Comparison of ENCODE assay signal across 33 cellular contexts in the genomic region with DNA sequence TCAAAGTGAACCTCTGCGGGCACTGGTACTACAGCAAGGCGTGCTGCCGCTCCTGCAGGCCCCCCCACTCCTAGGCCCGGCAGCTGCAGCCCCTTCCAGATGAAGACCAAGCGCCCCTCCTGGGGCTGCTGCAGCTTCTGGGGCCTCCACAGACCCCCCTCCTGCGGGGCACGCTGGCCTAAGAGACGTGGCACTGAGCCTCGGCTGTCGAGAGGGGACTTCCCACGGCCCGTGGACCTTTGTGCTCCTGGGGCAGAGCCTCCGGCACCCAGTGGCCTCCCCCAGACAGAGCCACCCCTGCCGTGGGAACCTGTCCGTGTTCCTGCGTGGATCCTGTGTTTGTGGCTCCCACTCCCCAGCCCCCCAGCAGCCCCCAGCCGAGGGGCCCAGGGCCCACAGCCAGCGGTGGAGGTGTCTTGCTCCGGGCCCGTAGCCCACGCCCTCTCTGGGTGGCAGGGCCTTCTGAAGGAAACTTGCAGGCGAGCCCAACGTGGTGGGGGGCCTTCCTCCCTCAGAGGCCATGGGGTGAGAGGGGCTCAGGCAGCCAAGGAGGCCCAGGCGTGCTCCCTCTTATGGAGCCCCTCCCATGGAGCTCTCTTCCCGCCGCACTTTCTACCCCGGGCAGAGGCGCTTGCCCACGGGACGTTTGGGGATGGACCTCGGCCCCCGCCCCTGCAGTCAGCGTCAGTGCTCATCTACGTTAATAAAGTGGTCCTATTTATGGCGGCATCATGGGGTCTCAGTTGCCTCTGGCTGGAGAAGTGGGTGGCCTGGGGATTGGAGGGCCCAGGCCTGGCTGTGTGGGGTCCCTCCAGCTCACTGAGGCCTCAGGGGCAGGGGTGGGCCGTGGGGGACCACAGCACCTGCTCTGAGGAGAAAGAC. TPM values are rescaled to one million over a fixed set of nuclear protein-coding genes. Genes with fewer than 3 reads are reported as not detected.
"Had no signal": no experiment of that assay in that cellular context is flagged by ENCODE, and none has a peak within 500 bp of the region (broad histone marks: within the 10 kb centered on the region; RNA-seq: fewer than 3 reads in every experiment).

No MANE protein-coding gene starts in this region.

- H3K4me3 Mint-ChIP-seq: activated CD4-positive, alpha-beta T cell treated with anti-CD3 and anti-CD28 coated beads for 36 hours; activated CD4-positive, alpha-beta T cell treated with anti-CD3 and anti-CD28 coated beads, Interleukin-2, amount 10 ng/mL, durations not matched to agents 7 days and 5 days; activated CD8-positive, alpha-beta T cell treated with anti-CD3 and anti-CD28 coated beads, Interleukin-2, amount 10 ng/mL, durations not matched to agents 7 days and 5 days; activated naive CD4-positive, alpha-beta T cell treated with anti-CD3 and anti-CD28 coated beads, Interleukin-2, amount 50 U/mL, for 24 hours; activated naive CD8-positive, alpha-beta T cell treated with anti-CD3 and anti-CD28 coated beads, Interleukin-2, amount 10 ng/mL, durations not matched to agents 7 days and 5 days; activated T-cell treated with anti-CD3 and anti-CD28 coated beads, Interleukin-2, amount 50 U/mL, for 24 hours; central memory CD8-positive, alpha-beta T cell had no signal

- H3K27ac ChIP-seq: ascending aorta, cardiac muscle cell, Peyer's patch, SK-N-MC had no signal

- H3K9me3 ChIP-seq: ascending aorta had no signal

- DNase-seq: activated CD4-positive, alpha-beta T cell treated with anti-CD3 and anti-CD28 coated beads for 36 hours; activated CD4-positive, alpha-beta T cell treated with anti-CD3 and anti-CD28 coated beads, Interleukin-2, amount 10 ng/mL, durations not matched to agents 7 days and 5 days; activated CD4-positive, alpha-beta T cell treated with anti-CD3 and anti-CD28 coated beads, Interleukin-2, amount 50 U/mL, for 48 hours; activated CD8-positive, alpha-beta T cell treated with anti-CD3 and anti-CD28 coated beads, Interleukin-2, amount 10 ng/mL, durations not matched to agents 7 days and 5 days; activated gamma-delta T cell; activated naive CD4-positive, alpha-beta T cell treated with Interleukin-2 at 50 U/mL for 16 hours; activated naive CD8-positive, alpha-beta T cell treated with anti-CD3 and anti-CD28 coated beads, Interleukin-2, amount 10 ng/mL, durations not matched to agents 7 days and 5 days; activated T-cell treated with anti-CD3 and anti-CD28 coated beads, Interleukin-2, amount 50 U/mL, for 24 hours; amygdala; Karpas-422; NCI-H1105 treated with DMSO at 0.1 percent for 48 hours; NCI-H1436; NCI-H1694; NCI-H1930; NCI-H2081 treated with DMSO at 0.1 percent for 48 hours; NCI-H524 treated with DMSO at 0.1 percent for 48 hours; PC-3; Peyer's patch; RPMI8226; T1000 had no signal

- H3K27ac Mint-ChIP-seq: activated CD4-positive, alpha-beta T cell treated with anti-CD3 and anti-CD28 coated beads for 36 hours; activated CD4-positive, alpha-beta T cell treated with anti-CD3 and anti-CD28 coated beads, Interleukin-2, amount 10 ng/mL, durations not matched to agents 7 days and 5 days; activated CD8-positive, alpha-beta T cell treated with anti-CD3 and anti-CD28 coated beads, Interleukin-2, amount 10 ng/mL, durations not matched to agents 7 days and 5 days; activated naive CD4-positive, alpha-beta T cell treated with anti-CD3 and anti-CD28 coated beads, Interleukin-2, amount 50 U/mL, for 24 hours; activated naive CD8-positive, alpha-beta T cell treated with anti-CD3 and anti-CD28 coated beads, Interleukin-2, amount 10 ng/mL, durations not matched to agents 7 days and 5 days; activated T-cell treated with anti-CD3 and anti-CD28 coated beads, Interleukin-2, amount 50 U/mL, for 24 hours; activated T-helper 2 cell treated with anti-CD3 and anti-CD28 coated beads, Interferon-gamma antibody, Interleukin-2, Interleukin-4, amounts not matched to agents 10 μg/mL and 5 μg/mL and 100 μg/mL, durations not matched to agents 14 hours and 24 hours and 36 hours had no signal

- H3K27me3 ChIP-seq: ascending aorta, cardiac muscle cell, Peyer's patch had no signal

- H3K36me3 Mint-ChIP-seq: activated naive CD4-positive, alpha-beta T cell treated with anti-CD3 and anti-CD28 coated beads, Interleukin-2, amount 50 U/mL, for 24 hours; activated naive CD8-positive, alpha-beta T cell treated with anti-CD3 and anti-CD28 coated beads, Interleukin-2, amount 10 ng/mL, durations not matched to agents 7 days and 5 days had no signal

- ATAC-seq: activated CD4-positive, alpha-beta T cell treated with anti-CD3 and anti-CD28 coated beads for 36 hours; activated CD4-positive, CD25-positive, alpha-beta regulatory T cell treated with anti-CD3 and anti-CD28 coated beads, Interleukin-2, amount 50 U/mL, for 24 hours; activated CD8-positive, alpha-beta T cell treated with anti-CD3 and anti-CD28 coated beads, Interleukin-2, amount 10 ng/mL, durations not matched to agents 7 days and 5 days had no signal

- H3K4me3 ChIP-seq: ascending aorta, cardiac muscle cell, Peyer's patch, SK-N-MC had no signal

- H3K36me3 ChIP-seq: ascending aorta, cardiac muscle cell, Peyer's patch had no signal

- H3K9me3 Mint-ChIP-seq: activated CD4-positive, alpha-beta T cell treated with anti-CD3 and anti-CD28 coated beads, Interleukin-2, amount 10 ng/mL, durations not matched to agents 7 days and 5 days; activated naive CD4-positive, alpha-beta T cell treated with anti-CD3 and anti-CD28 coated beads, Interleukin-2, amount 50 U/mL, for 24 hours; activated naive CD8-positive, alpha-beta T cell treated with anti-CD3 and anti-CD28 coated beads, Interleukin-2, amount 10 ng/mL, durations not matched to agents 7 days and 5 days; activated T-cell treated with anti-CD3 and anti-CD28 coated beads, Interleukin-2, amount 50 U/mL, for 24 hours; activated T-helper 2 cell treated with anti-CD3 and anti-CD28 coated beads, Interferon-gamma antibody, Interleukin-2, Interleukin-4, amounts not matched to agents 10 μg/mL and 5 μg/mL and 100 μg/mL, durations not matched to agents 14 hours and 24 hours and 36 hours; central memory CD8-positive, alpha-beta T cell had no signal

RNA-seq across cellular contexts. Expression of gene FAM163B, which starts 34.2 kb away (rescaled TPM):
- total RNA-seq: activated CD4-positive, alpha-beta T cell treated with anti-CD3 and anti-CD28 coated beads for 36 hours; activated CD4-positive, alpha-beta T cell treated with anti-CD3 and anti-CD28 coated beads, Interleukin-2, amount 10 ng/mL, durations not matched to agents 7 days and 5 days; activated CD8-positive, alpha-beta T cell treated with anti-CD3 and anti-CD28 coated beads, Interleukin-2, amount 10 ng/mL, durations not matched to agents 7 days and 5 days; activated naive CD8-positive, alpha-beta T cell treated with anti-CD3 and anti-CD28 coated beads, Interleukin-2, amount 10 ng/mL, durations not matched to agents 7 days and 5 days; activated T-helper 2 cell treated with anti-CD3 and anti-CD28 coated beads, Interferon-gamma antibody, Interleukin-2, Interleukin-4, amounts not matched to agents 10 μg/mL and 5 μg/mL and 100 μg/mL, durations not matched to agents 14 hours and 24 hours and 36 hours; ascending aorta; chondrocyte; MCF 10A; NCI-H460; PC-3; Peyer's patch; T-helper 1 cell treated with Interleukin-12 subunit alpha and Interleukin-12 subunit beta and Interleukin-4 antibody, amounts not matched to agents 30 ng/mL and 1 ng/mL, for 36 hours; T-helper 2 cell treated with Interferon-gamma antibody and Interleukin-4, amounts not matched to agents 100 ng/mL and 5 ng/mL, for 36 hours had no signal
- polyA plus RNA-seq: adipose tissue, cardiac muscle cell had no signal

RNA-seq across cellular contexts. Expression of gene ADAMTSL2, which starts 40.5 kb away (rescaled TPM):
- total RNA-seq: activated CD4-positive, alpha-beta T cell treated with anti-CD3 and anti-CD28 coated beads, Interleukin-2, amount 10 ng/mL, durations not matched to agents 7 days and 5 days; activated CD8-positive, alpha-beta T cell treated with anti-CD3 and anti-CD28 coated beads, Interleukin-2, amount 10 ng/mL, durations not matched to agents 7 days and 5 days; activated T-helper 2 cell treated with anti-CD3 and anti-CD28 coated beads, Interferon-gamma antibody, Interleukin-2, Interleukin-4, amounts not matched to agents 10 μg/mL and 5 μg/mL and 100 μg/mL, durations not matched to agents 14 hours and 24 hours and 36 hours; MCF 10A; NCI-H460; PC-3; T-helper 1 cell treated with Interleukin-12 subunit alpha and Interleukin-12 subunit beta and Interleukin-4 antibody, amounts not matched to agents 30 ng/mL and 1 ng/mL, for 36 hours; T-helper 2 cell treated with Interferon-gamma antibody and Interleukin-4, amounts not matched to agents 100 ng/mL and 5 ng/mL, for 36 hours had no signal

RNA-seq across cellular contexts. Expression of gene MYMK, which starts 50.3 kb away (rescaled TPM):
- total RNA-seq: activated CD4-positive, alpha-beta T cell treated with anti-CD3 and anti-CD28 coated beads for 36 hours; activated CD4-positive, alpha-beta T cell treated with anti-CD3 and anti-CD28 coated beads, Interleukin-2, amount 10 ng/mL, durations not matched to agents 7 days and 5 days; activated CD8-positive, alpha-beta T cell treated with anti-CD3 and anti-CD28 coated beads, Interleukin-2, amount 10 ng/mL, durations not matched to agents 7 days and 5 days; activated naive CD8-positive, alpha-beta T cell treated with anti-CD3 and anti-CD28 coated beads, Interleukin-2, amount 10 ng/mL, durations not matched to agents 7 days and 5 days; activated T-helper 2 cell treated with anti-CD3 and anti-CD28 coated beads, Interferon-gamma antibody, Interleukin-2, Interleukin-4, amounts not matched to agents 10 μg/mL and 5 μg/mL and 100 μg/mL, durations not matched to agents 14 hours and 24 hours and 36 hours; ascending aorta; cardiac muscle cell; chondrocyte; MCF 10A; NCI-H460; PC-3; Peyer's patch; T-helper 1 cell treated with Interleukin-12 subunit alpha and Interleukin-12 subunit beta and Interleukin-4 antibody, amounts not matched to agents 30 ng/mL and 1 ng/mL, for 36 hours; T-helper 2 cell treated with Interferon-gamma antibody and Interleukin-4, amounts not matched to agents 100 ng/mL and 5 ng/mL, for 36 hours had no signal
- polyA plus RNA-seq: adipose tissue, cardiac muscle cell had no signal
